2 cellular contexts compared by ENCODE assay signal in genomic region chr15:98001663-98002194, GRCh38.
TF ChIP-seq lines count a peak whose summit lies in the region.

No MANE protein-coding gene starts in this region.

TF ChIP-seq in A549, 52 proteins besides CTCF, POLR2A, EP300 and RAD21:
- TF ChIP-seq HES2 (IDR thresholded peaks at IDR 0.05) = no peak
TF ChIP-seq in A549: peak in this region for 0.

TF ChIP-seq in K562, 482 proteins besides CTCF, POLR2A, EP300 and RAD21:
- TF ChIP-seq KHSRP (IDR thresholded peaks at IDR 0.05) (no peak), BCL6 (CRISPR knock-in tag; IDR thresholded peaks at IDR 0.05) (no peak), TFAP4 (CRISPR knock-in tag; IDR thresholded peaks at IDR 0.05; ENCODE audit: borderline replicate concordance) (no peak), ZNF24 (IDR thresholded peaks at IDR 0.05) (no peak), GTF2B (IDR thresholded peaks at IDR 0.05; ENCODE audit: extremely low read depth, insufficient read length) (no peak)
